Comparison of ENCODE assay signal across 12 cellular contexts in the genomic region with DNA sequence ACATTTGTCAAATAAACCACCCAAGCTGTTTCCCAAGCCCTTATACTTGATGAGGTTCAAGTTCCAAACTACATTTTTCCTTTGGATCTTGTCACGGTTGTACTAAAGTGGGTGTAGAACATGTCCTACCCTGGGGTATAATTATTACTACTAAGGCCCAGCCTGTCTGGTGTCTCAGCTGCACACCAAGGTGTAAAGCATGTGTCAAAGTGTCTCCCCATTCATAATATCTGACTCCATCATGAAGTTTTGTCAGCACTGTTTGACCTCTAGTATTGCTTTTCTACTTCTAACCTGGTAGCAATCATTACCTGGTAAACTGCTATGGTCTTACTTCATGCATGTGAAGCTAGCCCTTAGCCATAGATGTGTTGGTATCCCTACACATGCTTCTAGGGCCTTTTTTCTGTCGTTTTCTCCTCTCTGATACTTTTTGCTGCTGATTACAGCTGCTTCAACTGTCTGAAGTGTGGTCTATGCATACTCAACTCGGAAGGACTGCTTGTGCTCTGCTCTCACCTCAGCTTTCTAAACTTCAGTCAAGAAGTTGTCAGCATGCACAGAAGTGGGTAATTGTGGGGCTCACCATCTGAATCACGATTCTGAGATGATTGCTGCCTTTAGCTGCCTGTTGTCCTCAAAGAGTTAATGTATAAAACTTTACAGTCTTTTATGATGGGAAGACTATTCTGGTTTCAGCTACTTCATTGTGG.
DNase-seq lines count a peak whose midpoint lies in the region; ATAC-seq lines count a peak whose summit lies in the region.
"Had no signal": no experiment of that assay in that cellular context is flagged by ENCODE, and none has a peak within 500 bp of the region (broad histone marks: within the 10 kb centered on the region; RNA-seq: fewer than 3 reads in every experiment).

No MANE protein-coding gene starts in this region.

- H3K4me3 ChIP-seq in CD4-positive, CD25-positive, alpha-beta regulatory T cell (ENCODE audit: low read depth, low read length), result peak overlapping the region; percentile 72
- H3K4me3 ChIP-seq: transverse colon had no signal

- no peaks in the 10 kb centered on the region for H3K27me3 Mint-ChIP-seq in CD4-positive, CD25-positive, alpha-beta regulatory T cell
- H3K27me3 Mint-ChIP-seq in activated naive CD4-positive, alpha-beta T cell treated with anti-CD3 and anti-CD28 coated beads for 36 hours (ENCODE audit: low read depth), result no peaks in the 10 kb centered on the region

- peaks cover 0 to 1% (median 0%) of the 10 kb centered on the region in 7 donors for H3K9me3 Mint-ChIP-seq in CD4-positive, CD25-positive, alpha-beta regulatory T cell
- no peaks in the 10 kb centered on the region for H3K9me3 Mint-ChIP-seq in activated naive CD4-positive, alpha-beta T cell treated with anti-CD3 and anti-CD28 coated beads for 36 hours
- H3K9me3 Mint-ChIP-seq: natural killer cell treated with Interleukin-12 subunit alpha and Interleukin-12 subunit beta and Interleukin-15 and Interleukin-18, amount 100 ng/mL, for 72 hours had no signal

- H3K4me1 ChIP-seq in CD4-positive, CD25-positive, alpha-beta regulatory T cell (ENCODE audit: control insufficient read depth, insufficient read depth, low read length, poor library complexity, severe bottlenecking), result peaks cover 22% of the 10 kb centered on the region

- ATAC-seq in CD4-positive, CD25-positive, alpha-beta regulatory T cell (ENCODE audit: low read depth in 2 of 2), result peak; percentile 44 to 47
- ATAC-seq in GM19395 (IDR thresholded peaks at IDR 0.05; ENCODE audit: unreplicated experiment), result peak; percentile 82
- peak; percentile 48 for ATAC-seq in HG03103 (IDR thresholded peaks at IDR 0.05; ENCODE audit: low read depth, unreplicated experiment)

- no peaks in the 10 kb centered on the region for H3K9me3 ChIP-seq in CD4-positive, CD25-positive, alpha-beta regulatory T cell (ENCODE audit: control insufficient read depth in 2 of 2, low read length in 2 of 2)
- H3K9me3 ChIP-seq: SK-N-SH, transverse colon had no signal

- H3K27me3 ChIP-seq in CD4-positive, CD25-positive, alpha-beta regulatory T cell (ENCODE audit: control insufficient read depth, insufficient read depth, low read length), result no peaks in the 10 kb centered on the region
- H3K27me3 ChIP-seq: transverse colon had no signal

- CTCF ChIA-PET in activated naive CD4-positive, alpha-beta T cell treated with anti-CD3 and anti-CD28 coated beads for 36 hours (lab: Charles Lee), result interaction anchor here (0.5 to 1.3 kb wide), 6 partner anchors 14 to 736 kb away, joined by 3 to 6 read pairs (median 4); no protein-coding TSS in a partner anchor

- no peaks in the 10 kb centered on the region for H3K36me3 Mint-ChIP-seq in CD4-positive, CD25-positive, alpha-beta regulatory T cell
- H3K36me3 Mint-ChIP-seq in activated naive CD4-positive, alpha-beta T cell treated with anti-CD3 and anti-CD28 coated beads for 36 hours (ENCODE audit: low read depth), result no peaks in the 10 kb centered on the region
- H3K36me3 Mint-ChIP-seq: natural killer cell treated with Interleukin-12 subunit alpha and Interleukin-12 subunit beta and Interleukin-15 and Interleukin-18, amount 100 ng/mL, for 72 hours had no signal

- peak overlapping the region; percentile 81 to 91 (median 89) for H3K27ac Mint-ChIP-seq in CD4-positive, CD25-positive, alpha-beta regulatory T cell
- no peak overlapping the region for H3K27ac Mint-ChIP-seq in activated naive CD4-positive, alpha-beta T cell treated with anti-CD3 and anti-CD28 coated beads for 36 hours

- no peak overlapping the region for H3K27ac ChIP-seq in CD4-positive, CD25-positive, alpha-beta regulatory T cell (ENCODE audit: insufficient read depth, low read length, poor library complexity, severe bottlenecking)
- H3K27ac ChIP-seq: transverse colon had no signal

- peaks cover 23 to 49% (median 28%) of the 10 kb centered on the region in 4 donors for H3K4me1 Mint-ChIP-seq in CD4-positive, CD25-positive, alpha-beta regulatory T cell
- H3K4me1 Mint-ChIP-seq in activated naive CD4-positive, alpha-beta T cell treated with anti-CD3 and anti-CD28 coated beads for 36 hours (ENCODE audit: low read depth), result peaks cover 20% of the 10 kb centered on the region

- H3K4me3 Mint-ChIP-seq in CD4-positive, CD25-positive, alpha-beta regulatory T cell, result peak overlapping the region; percentile 78 to 88 (median 80)
- H3K4me3 Mint-ChIP-seq in activated naive CD4-positive, alpha-beta T cell treated with anti-CD3 and anti-CD28 coated beads for 36 hours, result no peak overlapping the region
- H3K4me3 Mint-ChIP-seq: natural killer cell treated with Interleukin-12 subunit alpha and Interleukin-12 subunit beta and Interleukin-15 and Interleukin-18, amount 100 ng/mL, for 72 hours had no signal

- peak in 2 of 3 donors; percentile 10 to 50 for DNase-seq in CD4-positive, CD25-positive, alpha-beta regulatory T cell
- DNase-seq in activated naive CD4-positive, alpha-beta T cell treated with anti-CD3 and anti-CD28 coated beads for 36 hours, result peak; percentile 53
- DNase-seq in NCI-H1105 treated with DMSO at 0.1 percent for 48 hours (lab: John Stamatoyannopoulos, UW), result no peak
- no peak for DNase-seq in NCI-H2196 (lab: John Stamatoyannopoulos, UW; ENCODE audit: unreplicated experiment)
- no peak for DNase-seq in effector CD4-positive, alpha-beta T cell
- DNase-seq in NK-92 treated with Interleukin-12 subunit alpha and Interleukin-12 subunit beta, amount 100 ng/mL, for 24 hours (lab: John Stamatoyannopoulos, UW), result no peak
- DNase-seq: NCI-H1694 treated with DMSO at 0.1 percent for 48 hours, SK-N-SH, transverse colon had no signal

- no peaks in the 10 kb centered on the region for H3K36me3 ChIP-seq in CD4-positive, CD25-positive, alpha-beta regulatory T cell (ENCODE audit: control insufficient read depth, insufficient read depth, low read length)
- H3K36me3 ChIP-seq: transverse colon had no signal

- intact Hi-C loops in activated naive CD4-positive, alpha-beta T cell treated with anti-CD3 and anti-CD28 coated beads for 36 hours (cut with micrococcal nuclease), result loop anchor here (1.0 to 5.0 kb wide), 3 partner anchors 23 to 441 kb away; no protein-coding TSS in a partner anchor

Comparison
In these comparisons a context has a peak if more than half of its experiments do, and no peak if none do; other contexts are left out.
1. DNase-seq: peak in CD4-positive, CD25-positive, alpha-beta regulatory T cell (2 of 3) and activated naive CD4-positive, alpha-beta T cell treated with anti-CD3 and anti-CD28 coated beads for 36 hours (single experiment); none in NCI-H1105 treated with DMSO at 0.1 percent for 48 hours (single experiment), NCI-H2196 (single experiment), effector CD4-positive, alpha-beta T cell (single experiment) and NK-92 treated with Interleukin-12 subunit alpha and Interleukin-12 subunit beta, amount 100 ng/mL, for 24 hours (single experiment).
2. Peak in every context shown above with its lines, with median percentiles within 50 percentile points of each other: ATAC-seq.